ENCODE assay signal across 8 cellular contexts in genomic region chr1:94418664-94419655, GRCh38. TPM values are rescaled to one million over a fixed set of nuclear protein-coding genes. Genes with fewer than 3 reads are reported as not detected.
DNase-seq lines count a peak whose midpoint lies in the region; ATAC-seq, FAIRE-seq and TF ChIP-seq lines count a peak whose summit lies in the region.

No MANE protein-coding gene starts in this region.

- no peak for TF ChIP-seq CTCF in HL-60 (IDR thresholded peaks at IDR 0.05; ENCODE audit: insufficient read depth, low read length)
- TF ChIP-seq CTCF in upper lobe of right lung (IDR thresholded peaks at IDR 0.05) = no peak

- H3K27me3 Mint-ChIP-seq in T-helper 1 cell treated with Interleukin-12 subunit alpha and Interleukin-12 subunit beta and Interleukin-4 antibody, amounts not matched to agents 30 μg/mL and 1 μg/mL, for 36 hours (ENCODE audit: low read depth) = peaks cover 24% of the 10 kb centered on the region

- no peak overlapping the region for H3K4me3 Mint-ChIP-seq in T-helper 1 cell treated with Interleukin-12 subunit alpha and Interleukin-12 subunit beta and Interleukin-4 antibody, amounts not matched to agents 30 μg/mL and 1 μg/mL, for 36 hours

- no peaks in the 10 kb centered on the region for H3K9me3 Mint-ChIP-seq in T-helper 1 cell treated with Interleukin-12 subunit alpha and Interleukin-12 subunit beta and Interleukin-4 antibody, amounts not matched to agents 30 μg/mL and 1 μg/mL, for 36 hours

- H3K27ac ChIP-seq in HL-60 (replicated peaks) (peak overlapping the region; percentile 76), epithelial cell of prostate (peak overlapping the region; percentile 66), upper lobe of right lung (peak overlapping the region; percentile 93)

- H3K36me3 ChIP-seq in upper lobe of right lung = no peaks in the 10 kb centered on the region

- peak; percentile 11 for DNase-seq in COR-L47 (lab: John Stamatoyannopoulos, UW)
- no peak for DNase-seq in GM19239 (ENCODE audit: insufficient read length, low spot score)
- DNase-seq in HL-60 (ENCODE audit: low read depth in 1 of 2, low spot score in 1 of 2) = peak in 1 of 2 experiments; percentile 12
- no peak for DNase-seq in epithelial cell of prostate (ENCODE audit: low read depth, low spot score)
- peak; percentile 67 for DNase-seq in upper lobe of right lung
- DNase-seq in posterior vena cava (ENCODE audit: low spot score) = no peak

- peaks cover 29% of the 10 kb centered on the region for H3K4me1 Mint-ChIP-seq in T-helper 1 cell treated with Interleukin-12 subunit alpha and Interleukin-12 subunit beta and Interleukin-4 antibody, amounts not matched to agents 30 μg/mL and 1 μg/mL, for 36 hours (ENCODE audit: low read depth)

- no peaks in the 10 kb centered on the region for H3K27me3 ChIP-seq in HL-60 (ENCODE audit: insufficient read depth, poor library complexity, severe bottlenecking)
- H3K27me3 ChIP-seq in mononuclear cell (ENCODE audit: insufficient read depth, low read length) = peaks cover under 1% of the 10 kb centered on the region
- no peaks in the 10 kb centered on the region for H3K27me3 ChIP-seq in upper lobe of right lung

- H3K4me3 ChIP-seq in HL-60 (replicated peaks; ENCODE audit: insufficient read depth, low read length) (peak overlapping the region; percentile 92), mononuclear cell (ENCODE audit: low read length) (peak overlapping the region; percentile 70), upper lobe of right lung (peak overlapping the region; percentile 88)

- peaks cover 1% of the 10 kb centered on the region for H3K36me3 Mint-ChIP-seq in T-helper 1 cell treated with Interleukin-12 subunit alpha and Interleukin-12 subunit beta and Interleukin-4 antibody, amounts not matched to agents 30 μg/mL and 1 μg/mL, for 36 hours (ENCODE audit: low read depth)

- intact Hi-C loops in upper lobe of right lung (cut with DNase I) = no loop called here
- intact Hi-C loops in posterior vena cava (cut with DNase I) = no loop called here

- peak; percentile 82 for FAIRE-seq in GM19239 (lab: Jason Lieb, UNC)

- H3K4me1 ChIP-seq in mononuclear cell (ENCODE audit: insufficient read depth, low read length) (peaks cover 18% of the 10 kb centered on the region), upper lobe of right lung (peaks cover 25% of the 10 kb centered on the region)

- H3K27ac Mint-ChIP-seq in T-helper 1 cell treated with Interleukin-12 subunit alpha and Interleukin-12 subunit beta and Interleukin-4 antibody, amounts not matched to agents 30 μg/mL and 1 μg/mL, for 36 hours = peak overlapping the region; percentile 62

- ATAC-seq in upper lobe of right lung = peak; percentile 21

- H3K9me3 ChIP-seq in mononuclear cell (ENCODE audit: low read depth, low read length) (no peaks in the 10 kb centered on the region), upper lobe of right lung (no peaks in the 10 kb centered on the region)

RNA-seq across cellular contexts. Expression of gene ABCD3, which starts 0.8 kb away (rescaled TPM):
- total RNA-seq in mononuclear cell (10.6 TPM), upper lobe of right lung (50.9 TPM), posterior vena cava (10 to 100 TPM; 34.4 to 39.1 TPM)

Comparison
In these comparisons a context has a peak if more than half of its experiments do, and no peak if none do; other contexts are left out.
1. DNase-seq: peak in COR-L47 (single experiment) and upper lobe of right lung (single experiment); none in GM19239 (single experiment), epithelial cell of prostate (single experiment) and posterior vena cava (single experiment).
2. Peak in every context shown above with its lines, with median percentiles within 50 percentile points of each other: H3K27ac ChIP-seq and H3K4me3 ChIP-seq.